Comparison of ENCODE assay signal across 10 cellular contexts in genomic region chr19:17687141-17687856, GRCh38. TPM values are rescaled to one million over a fixed set of nuclear protein-coding genes. Genes with fewer than 3 reads are reported as not detected.
DNase-seq lines count a peak whose midpoint lies in the region; ATAC-seq and TF ChIP-seq lines count a peak whose summit lies in the region.
"Had no signal": no experiment of that assay in that cellular context is flagged by ENCODE, and none has a peak within 500 bp of the region (broad histone marks: within the 10 kb centered on the region; RNA-seq: fewer than 3 reads in every experiment).

No MANE protein-coding gene starts in this region.

- H3K36me3 ChIP-seq in BLaER1 (no peaks in the 10 kb centered on the region), HCT116 (ENCODE audit: control insufficient read depth in 1 of 2, insufficient read depth in 2 of 2, low read length in 2 of 2) (no peaks in the 10 kb centered on the region), colonic mucosa (no peaks in the 10 kb centered on the region)
- H3K36me3 ChIP-seq: heart right ventricle had no signal

- no peak overlapping the region for H3K9ac ChIP-seq in BLaER1
- peak overlapping the region; percentile 74 for H3K9ac ChIP-seq in HCT116 (ENCODE audit: low read length)
- no peak overlapping the region for H3K9ac ChIP-seq in colonic mucosa (ENCODE audit: low read depth in 2 of 2, low read length in 2 of 2)

- H3K27ac Mint-ChIP-seq in brain, result peak overlapping the region; percentile 30 to 94 (median 84)
- H3K27ac Mint-ChIP-seq in naive B cell, result peak overlapping the region in 1 of 6 donors; percentile 25
- H3K27ac Mint-ChIP-seq: T-cell had no signal

- peaks cover 0 to 14% (median 0%) of the 10 kb centered on the region in 5 experiments for H3K9me3 Mint-ChIP-seq in brain
- peaks cover 0 to 8% (median 2%) of the 10 kb centered on the region in 7 donors for H3K9me3 Mint-ChIP-seq in naive B cell
- H3K9me3 Mint-ChIP-seq: T-cell had no signal

- TF ChIP-seq POLR2A in HCT116 (IDR thresholded peaks at IDR 0.05; ENCODE audit: borderline replicate concordance, extremely low read depth, insufficient read depth, insufficient read length), result no peak

- H3K4me2 ChIP-seq in BLaER1 (peak overlapping the region; percentile 45; the same call in 1 of the 2 replicates), HCT116 (ENCODE audit: low read length) (peak overlapping the region; percentile 90)

- H4K20me1 ChIP-seq in BLaER1 (peaks cover 13% of the 10 kb centered on the region; the same call in 1 of the 2 replicates), HCT116 (ENCODE audit: insufficient read depth) (no peaks in the 10 kb centered on the region)

- H3K4me3 Mint-ChIP-seq in brain (peak overlapping the region; percentile 84 to 98 (median 96)), naive B cell (peak overlapping the region in 7 of 8 donors; percentile 48 to 89 (median 61))

- POLR2A ChIA-PET in HCT116 (lab: Charles Lee), result interaction anchor here (0.7 to 1.2 kb wide), 3 partner anchors 28 to 699 kb away, joined by 3 read pairs; partner anchors contain the start of genes B3GNT3 and GDF15

- DNase-seq in HCT116 (ENCODE audit: low read depth, low spot score) (no peak), naive B cell (no peak), colonic mucosa (no peak), NCI-H1436 (lab: John Stamatoyannopoulos, UW) (no peak), OCI-M2 (lab: John Stamatoyannopoulos, UW; ENCODE audit: unreplicated experiment) (no peak)
- DNase-seq in NK-92 treated with Interleukin-12 subunit alpha and Interleukin-12 subunit beta, amount 100 ng/mL, for 24 hours (lab: John Stamatoyannopoulos, UW), result no peak

- H2AFZ ChIP-seq in HCT116 (ENCODE audit: low read depth, low read length, poor library complexity, severe bottlenecking), result no peak overlapping the region

- H3K36me3 Mint-ChIP-seq in brain (peaks cover 20% of the 10 kb centered on the region), naive B cell (peaks cover 0 to 17% of the 10 kb centered on the region in 2 donors)
- H3K36me3 Mint-ChIP-seq: T-cell had no signal

- intact Hi-C loops in HCT116 (cut with micrococcal nuclease), result loop anchor here (10.0 kb wide), 1 partner anchor 232 kb away; no protein-coding TSS in a partner anchor
- intact Hi-C loops in colonic mucosa (cut with DNase I), result no loop called here

- no peaks in the 10 kb centered on the region for H3K9me2 ChIP-seq in HCT116 (ENCODE audit: insufficient read depth)

- TSS peak; percentile 54 for BruUV-seq in HCT116 (replicated peaks; lab: Mats Ljungman, UMichigan)

- no peak overlapping the region for H3K27ac ChIP-seq in BLaER1
- H3K27ac ChIP-seq in HCT116 (ENCODE audit: low read depth, low read length), result peak overlapping the region; percentile 60
- H3K27ac ChIP-seq in colonic mucosa, result no peak overlapping the region

- TF ChIP-seq CTCF in HCT116 (IDR thresholded peaks at IDR 0.05 in 2 of 3, conservative IDR thresholded peaks at IDR 0.05 in 1 of 3; ENCODE audit: borderline replicate concordance in 1 of 3, insufficient read depth in 1 of 3, low read depth in 2 of 3, low read length in 2 of 3), result no peak
- TF ChIP-seq CTCF in brain (conservative IDR thresholded peaks at IDR 0.05), result no peak
- TF ChIP-seq CTCF in colonic mucosa (IDR thresholded peaks at IDR 0.05), result no peak

- peaks cover 15% of the 10 kb centered on the region for H3K4me1 Mint-ChIP-seq in brain
- peaks cover 9 to 24% (median 12%) of the 10 kb centered on the region in 3 donors for H3K4me1 Mint-ChIP-seq in naive B cell

- TF ChIP-seq RAD21 in HCT116 (IDR thresholded peaks at IDR 0.05; ENCODE audit: low read depth), result no peak

- H3K4me1 ChIP-seq in BLaER1, result peaks cover 4% of the 10 kb centered on the region; the same call in 1 of the 2 replicates
- peaks cover 10 to 42% of the 10 kb centered on the region in 2 experiments; a peak in 3 of 4 replicates for H3K4me1 ChIP-seq in HCT116 (ENCODE audit: control insufficient read depth in 1 of 2, insufficient read depth in 2 of 2, low read length in 2 of 2)
- H3K4me1 ChIP-seq in colonic mucosa, result no peaks in the 10 kb centered on the region

- peaks cover 65% of the 10 kb centered on the region for H3K27me3 Mint-ChIP-seq in brain
- peaks cover 48 to 79% (median 65%) of the 10 kb centered on the region in 3 donors for H3K27me3 Mint-ChIP-seq in naive B cell

- H3K9me3 ChIP-seq in BLaER1, result no peaks in the 10 kb centered on the region
- no peaks in the 10 kb centered on the region for H3K9me3 ChIP-seq in HCT116 (ENCODE audit: control insufficient read depth in 1 of 2, insufficient read depth in 1 of 2, low read depth in 1 of 2, low read length in 2 of 2)
- H3K9me3 ChIP-seq in colonic mucosa, result no peaks in the 10 kb centered on the region
- H3K9me3 ChIP-seq: heart right ventricle had no signal

- peaks cover 15% of the 10 kb centered on the region; the same call in 1 of the 2 replicates for H3K79me2 ChIP-seq in HCT116 (ENCODE audit: insufficient read depth, low read length)

- H3K4me3 ChIP-seq in BLaER1 (no peak overlapping the region; the same call in 1 of the 2 replicates), HCT116 (replicated peaks in 1 of 2; ENCODE audit: low read depth in 1 of 2, low read length in 2 of 2) (peak overlapping the region; percentile 85 to 90), colonic mucosa (no peak overlapping the region)

- CTCF ChIA-PET in HCT116 (lab: Charles Lee), result interaction anchor here (1.4 to 1.5 kb wide), 2 partner anchors 80 to 81 kb away, joined by 4 to 5 read pairs; no protein-coding TSS in a partner anchor

- RAD21 ChIA-PET in HCT116 (lab: Charles Lee; ENCODE audit: low non-redundant PET in 1 of 2, low total read pairs in 2 of 2, uncharacterized antibody in 2 of 2, unreplicated experiment in 2 of 2), result interaction anchor here (1.2 to 1.3 kb wide), 2 partner anchors 79 to 81 kb away, joined by 3 read pairs; no protein-coding TSS in a partner anchor

- ATAC-seq in HCT116 (peak; percentile 45), naive B cell (ENCODE audit: low read depth in 2 of 2) (no peak)

- peaks cover 85% of the 10 kb centered on the region for H3K27me3 ChIP-seq in BLaER1
- no peaks in the 10 kb centered on the region for H3K27me3 ChIP-seq in HCT116 (ENCODE audit: insufficient read depth, low read length)
- peaks cover 32% of the 10 kb centered on the region for H3K27me3 ChIP-seq in colonic mucosa

TF ChIP-seq in HCT116, 20 proteins besides CTCF, POLR2A, EP300 and RAD21 (continues in another document):
- no peak for TF ChIP-seq TCF7L2 (IDR thresholded peaks at IDR 0.05; ENCODE audit: borderline replicate concordance, extremely low read depth, insufficient read depth, insufficient read length)
- TF ChIP-seq EZH2 (IDR thresholded peaks at IDR 0.05), result no peak
- TF ChIP-seq EZH2phosphoT487 (IDR thresholded peaks at IDR 0.05; ENCODE audit: borderline replicate concordance), result no peak
- TF ChIP-seq, protein P1, sequence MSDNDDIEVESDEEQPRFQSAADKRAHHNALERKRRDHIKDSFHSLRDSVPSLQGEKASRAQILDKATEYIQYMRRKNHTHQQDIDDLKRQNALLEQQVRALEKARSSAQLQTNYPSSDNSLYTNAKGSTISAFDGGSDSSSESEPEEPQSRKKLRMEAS (IDR thresholded peaks at IDR 0.05), result no peak
- no peak for TF ChIP-seq JUND (IDR thresholded peaks at IDR 0.05)
- TF ChIP-seq REST (IDR thresholded peaks at IDR 0.05; ENCODE audit: low read depth), result no peak
- no peak for TF ChIP-seq POLR2AphosphoS5 (IDR thresholded peaks at IDR 0.05; ENCODE audit: low read depth, low read length)
- TF ChIP-seq YY1 (IDR thresholded peaks at IDR 0.05; ENCODE audit: extremely low read depth, insufficient replicate concordance, low read depth, low read length), result no peak
- TF ChIP-seq SP1 (IDR thresholded peaks at IDR 0.05; ENCODE audit: low read depth), result no peak
- no peak for TF ChIP-seq CEBPB (IDR thresholded peaks at IDR 0.05; ENCODE audit: low read depth)

RNA-seq across cellular contexts. Expression of gene UNC13A, which starts 0.9 kb away (rescaled TPM):
- total RNA-seq in HCT116 (2021; ENCODE audit: unreplicated experiment), result 29.0 TPM
- polyA plus RNA-seq in HCT116 (2012), result 9.4 and 16.6 TPM in 2 replicates
- polyA plus RNA-seq in brain (ENCODE audit: insufficient read depth, low read depth, low replicate concordance), result 12.9 TPM
- polyA plus RNA-seq in naive B cell (ENCODE audit: low read depth in 6 of 6), result not detected
- total RNA-seq in colonic mucosa, result under 1 TPM; 0.29 to 0.62 TPM

RNA-seq across cellular contexts. Expression of gene MAP1S, which starts 32.0 kb away (rescaled TPM):
- total RNA-seq in HCT116 (2021; ENCODE audit: unreplicated experiment), result 80.8 TPM
- 81.9 and 125 TPM in 2 replicates for polyA plus RNA-seq in HCT116 (2012)
- 102 TPM for polyA plus RNA-seq in brain (ENCODE audit: insufficient read depth, low read depth, low replicate concordance)
- 10 to 100 TPM; 22.4 to 44.0 (median 26.0) TPM for polyA plus RNA-seq in naive B cell (ENCODE audit: low read depth in 6 of 6)
- total RNA-seq in colonic mucosa, result 10 to 100 TPM; 48.1 to 57.1 TPM

Comparison
In these comparisons a context has a peak if more than half of its experiments do, and no peak if none do; other contexts are left out.
1. H3K4me3 ChIP-seq: peak in HCT116 (2 of 2); none in BLaER1 (single experiment) and colonic mucosa (single experiment).
2. RNA of gene UNC13A, which starts 0.9 kb away (total RNA-seq): 29.0 TPM in HCT116 (single experiment); 0.29 to 0.62 TPM in colonic mucosa; every median in the first group is over 10 times any median in the second.